12 cellular contexts compared by ENCODE assay signal in genomic region chr5:179823937-179824744, GRCh38. TPM values are rescaled to one million over a fixed set of nuclear protein-coding genes. Genes with fewer than 3 reads are reported as not detected.
A peak's percentile ranks its signal among the peaks of the same experiment; 100 is the strongest.
DNase-seq lines count a peak whose midpoint lies in the region; TF ChIP-seq lines count a peak whose summit lies in the region.
"Had no signal": no experiment of that assay in that cellular context is flagged by ENCODE, and none has a peak within 500 bp of the region (broad histone marks: within the 10 kb centered on the region; RNA-seq: fewer than 3 reads in every experiment).

No MANE protein-coding gene starts in this region.

- TF ChIP-seq POLR2A in esophagus squamous epithelium (IDR thresholded peaks at IDR 0.05) = no peak

- no peak overlapping the region for H2BK5ac ChIP-seq in neuronal stem cell (ENCODE audit: low read length)

- H4K8ac ChIP-seq in neuronal stem cell (ENCODE audit: low read depth, low read length) = peak overlapping the region; percentile 57

- no peak overlapping the region for H3K4me2 ChIP-seq in neuronal stem cell (ENCODE audit: insufficient read depth, low read length, poor library complexity, severe bottlenecking)

- H2BK12ac ChIP-seq in neuronal stem cell (ENCODE audit: low read length) = peak overlapping the region; percentile 6

- no peak overlapping the region for H2AK5ac ChIP-seq in neuronal stem cell (ENCODE audit: low read depth, low read length)

- no peak overlapping the region for H3K14ac ChIP-seq in neuronal stem cell (ENCODE audit: low read length)

- no peak overlapping the region for H2BK120ac ChIP-seq in neuronal stem cell (ENCODE audit: low read depth, low read length)

- no peak overlapping the region for H2BK15ac ChIP-seq in neuronal stem cell (ENCODE audit: low read length)

- H4K91ac ChIP-seq in neuronal stem cell (ENCODE audit: low read depth, low read length, poor library complexity) = no peak overlapping the region

- H3K4me1 ChIP-seq in neuronal stem cell (ENCODE audit: control insufficient read depth in 2 of 2, insufficient read depth in 1 of 2, low read depth in 1 of 2, low read length in 2 of 2) (peaks cover 16 to 22% of the 10 kb centered on the region in 2 donors), esophagus squamous epithelium (peaks cover 41 to 90% (median 57%) of the 10 kb centered on the region in 3 donors)
- peaks cover 24% of the 10 kb centered on the region for H3K4me1 ChIP-seq in effector memory CD4-positive, alpha-beta T cell (ENCODE audit: control insufficient read depth, insufficient read depth, low read length, poor library complexity, severe bottlenecking)

- H3K36me3 ChIP-seq in brain microvascular endothelial cell (replicated peaks) (peaks cover 68% of the 10 kb centered on the region), neuronal stem cell (replicated peaks in 1 of 2; ENCODE audit: control insufficient read depth in 2 of 2, insufficient read depth in 2 of 2, low read length in 2 of 2) (peaks cover 31 to 68% of the 10 kb centered on the region in 2 donors), esophagus squamous epithelium (peaks cover 32 to 69% (median 46%) of the 10 kb centered on the region in 3 donors)
- H3K36me3 ChIP-seq in effector memory CD4-positive, alpha-beta T cell (ENCODE audit: control insufficient read depth, insufficient read depth, low read length) = peaks cover 59% of the 10 kb centered on the region

- H3K4me3 ChIP-seq in brain microvascular endothelial cell (ENCODE audit: low read depth, low read length) (peak overlapping the region; percentile 9), neuronal stem cell (ENCODE audit: low read length in 2 of 2) (no peak overlapping the region), esophagus squamous epithelium (peak overlapping the region in 2 of 4 donors; percentile 13 to 27)
- H3K4me3 ChIP-seq in effector memory CD4-positive, alpha-beta T cell (ENCODE audit: insufficient read depth, low read depth, low read length, poor library complexity, severe bottlenecking) = no peak overlapping the region

- no peak for TF ChIP-seq CTCF in brain microvascular endothelial cell (IDR thresholded peaks at IDR 0.05; ENCODE audit: low read depth, low read length, missing control alignments)
- no peak for TF ChIP-seq CTCF in esophagus squamous epithelium (IDR thresholded peaks at IDR 0.05)

- intact Hi-C loops in esophagus squamous epithelium (cut with DNase I) = no loop called here

- in situ Hi-C loops in brain microvascular endothelial cell (cut with HindIII; ENCODE audit: low pct_ligation_motif_present, low sequenced_read_pairs) = no loop called here

- peak overlapping the region; percentile 21 for H3K23ac ChIP-seq in neuronal stem cell (ENCODE audit: low read depth, low read length, poor library complexity)

- H3K4ac ChIP-seq in neuronal stem cell (ENCODE audit: low read length) = no peak overlapping the region

- H3K9me3 ChIP-seq in neuronal stem cell (replicated peaks in 1 of 2; ENCODE audit: control insufficient read depth in 2 of 2, insufficient read depth in 1 of 2, low read depth in 1 of 2, low read length in 2 of 2) = peaks cover 4 to 6% of the 10 kb centered on the region in 2 donors
- H3K9me3 ChIP-seq in effector memory CD4-positive, alpha-beta T cell (ENCODE audit: control insufficient read depth, low read length) = no peaks in the 10 kb centered on the region
- H3K9me3 ChIP-seq in esophagus squamous epithelium = no peaks in the 10 kb centered on the region
- H3K9me3 ChIP-seq: heart right ventricle had no signal

- DNase-seq in ELF-1 (ENCODE audit: low read depth, low spot score) (peak; percentile 3), brain microvascular endothelial cell (no peak), neuronal stem cell (ENCODE audit: low spot score) (no peak), esophagus squamous epithelium (lab: John Stamatoyannopoulos, UW) (no peak), AG08396 (ENCODE audit: low spot score) (no peak)
- no peak for DNase-seq in effector memory CD4-positive, alpha-beta T cell
- DNase-seq: activated T-cell treated with anti-CD3 and anti-CD28 coated beads for 4 hours; cerebellar nuclear complex; heart right ventricle; NCI-H1694; NK-92 treated with Interleukin-12 subunit alpha and Interleukin-12 subunit beta, amount 100 ng/mL, for 24 hours; stimulated activated naive B cell treated with anti-CD40 and anti-IgM and Interleukin-4, amounts not matched to agents 10 μg/mL and 1 μg/mL and 100 μg/mL, for 72 hours had no signal

- no peak overlapping the region for H3K18ac ChIP-seq in neuronal stem cell (ENCODE audit: low read length)

- H2AFZ ChIP-seq in neuronal stem cell (ENCODE audit: low read length) = no peak overlapping the region

- peak overlapping the region; percentile 35 for H3K9ac ChIP-seq in neuronal stem cell (ENCODE audit: low read depth, low read length, poor library complexity)

- H3K27me3 ChIP-seq in brain microvascular endothelial cell (replicated peaks) (no peaks in the 10 kb centered on the region), neuronal stem cell (ENCODE audit: control insufficient read depth in 3 of 3, insufficient read depth in 3 of 3, low read depth in 1 of 3, low read length in 3 of 3) (no peaks in the 10 kb centered on the region), esophagus squamous epithelium (no peaks in the 10 kb centered on the region)
- no peaks in the 10 kb centered on the region for H3K27me3 ChIP-seq in effector memory CD4-positive, alpha-beta T cell (replicated peaks; ENCODE audit: control insufficient read depth, insufficient read depth, low read length, poor library complexity, severe bottlenecking)
- H3K27me3 ChIP-seq: heart right ventricle had no signal

- H3K27ac ChIP-seq in brain microvascular endothelial cell = no peak overlapping the region
- no peak overlapping the region for H3K27ac ChIP-seq in neuronal stem cell (replicated peaks; ENCODE audit: low read length)
- H3K27ac ChIP-seq in effector memory CD4-positive, alpha-beta T cell (ENCODE audit: insufficient read depth, low read length, poor library complexity, severe bottlenecking) = no peak overlapping the region
- H3K27ac ChIP-seq in esophagus squamous epithelium = no peak overlapping the region

- WGBS in neuronal stem cell (ENCODE audit: extremely low coverage in 2 of 2, insufficient read length in 2 of 2, insufficient replicate concordance in 1 of 2), 2 donors = no CpG with 5 or more reads among the region's 22 CpGs
- WGBS in esophagus squamous epithelium, 2 donors = 77 to 94% methylated on average over 10 to 12 of the region's 22 CpGs

- peaks cover 20% of the 10 kb centered on the region for H3K79me1 ChIP-seq in neuronal stem cell (ENCODE audit: low read depth, low read length)

RNA-seq across cellular contexts. Expression of gene SQSTM1, which starts 3.4 kb away (rescaled TPM):
- polyA plus RNA-seq in neuronal stem cell (2013, experiment 1 of 2) = 52.6 TPM
- 53.4 TPM for polyA plus RNA-seq in neuronal stem cell (2013, experiment 2 of 2)
- 100 to 1,000 TPM; 105 to 236 (median 149) TPM for total RNA-seq in esophagus squamous epithelium

RNA-seq across cellular contexts. Expression of gene MGAT4B, which starts 17.5 kb away (rescaled TPM):
- polyA plus RNA-seq in neuronal stem cell (2013, experiment 1 of 2) = 61.3 TPM
- 59.4 TPM for polyA plus RNA-seq in neuronal stem cell (2013, experiment 2 of 2)
- 100 to 1,000 TPM in 1 of 4 donors, 10 to 100 TPM in 3; 68.5 to 119 (median 87.7) TPM for total RNA-seq in esophagus squamous epithelium

RNA-seq across cellular contexts. Expression of gene LTC4S, which starts 30.4 kb away (rescaled TPM):
- polyA plus RNA-seq in neuronal stem cell (2013, experiment 1 of 2) = 1.1 TPM
- 1.1 TPM for polyA plus RNA-seq in neuronal stem cell (2013, experiment 2 of 2)
- 1 to 10 TPM in 3 of 4 donors, not detected in 1; 4.6 to 6.9 (median 4.7) TPM for total RNA-seq in esophagus squamous epithelium

RNA-seq across cellular contexts. Expression of gene MRNIP, which starts 34.5 kb away (rescaled TPM):
- 39.6 TPM for polyA plus RNA-seq in neuronal stem cell (2013, experiment 1 of 2)
- 39.2 TPM for polyA plus RNA-seq in neuronal stem cell (2013, experiment 2 of 2)
- total RNA-seq in esophagus squamous epithelium = 10 to 100 TPM in 3 of 4 donors, 1 to 10 TPM in 1; 6.9 to 21.9 (median 10.7) TPM
